9 cellular contexts compared by ENCODE assay signal in the genomic region with DNA sequence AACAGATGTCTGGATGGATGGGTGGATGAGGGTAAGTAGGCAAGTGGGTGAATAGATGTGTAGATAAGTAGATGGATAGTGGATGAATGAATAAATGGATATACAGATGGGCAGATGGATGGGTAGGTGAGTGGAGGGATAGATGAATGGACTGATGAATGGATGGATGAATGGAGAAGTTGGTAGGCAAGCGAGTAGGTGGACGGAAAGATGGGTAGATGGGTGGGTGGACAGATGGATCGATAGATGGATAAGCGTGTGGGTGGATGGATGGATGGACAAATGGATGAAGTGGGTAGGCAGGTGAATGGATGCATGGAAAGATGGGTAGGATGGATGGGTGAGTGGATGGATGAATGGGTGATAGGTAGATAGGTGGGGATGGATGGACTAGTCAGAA.
"Had no signal": no experiment of that assay in that cellular context is flagged by ENCODE, and none has a peak within 500 bp of the region (broad histone marks: within the 10 kb centered on the region; RNA-seq: fewer than 3 reads in every experiment).

No MANE protein-coding gene starts in this region.

- H3K27ac Mint-ChIP-seq: GM23338 had no signal

- DNase-seq: H9, IMR-90, KG1 had no signal

- H3K9me3 Mint-ChIP-seq: GM23338, H9 had no signal

- ATAC-seq: GM23338, HCT116, K562 had no signal

- H3K4me3 Mint-ChIP-seq: GM23338, H9 had no signal

- FAIRE-seq: H1, H54, HTR-8/SVneo, K562 had no signal
